ENCODE assay signal across 16 cellular contexts in the genomic region with DNA sequence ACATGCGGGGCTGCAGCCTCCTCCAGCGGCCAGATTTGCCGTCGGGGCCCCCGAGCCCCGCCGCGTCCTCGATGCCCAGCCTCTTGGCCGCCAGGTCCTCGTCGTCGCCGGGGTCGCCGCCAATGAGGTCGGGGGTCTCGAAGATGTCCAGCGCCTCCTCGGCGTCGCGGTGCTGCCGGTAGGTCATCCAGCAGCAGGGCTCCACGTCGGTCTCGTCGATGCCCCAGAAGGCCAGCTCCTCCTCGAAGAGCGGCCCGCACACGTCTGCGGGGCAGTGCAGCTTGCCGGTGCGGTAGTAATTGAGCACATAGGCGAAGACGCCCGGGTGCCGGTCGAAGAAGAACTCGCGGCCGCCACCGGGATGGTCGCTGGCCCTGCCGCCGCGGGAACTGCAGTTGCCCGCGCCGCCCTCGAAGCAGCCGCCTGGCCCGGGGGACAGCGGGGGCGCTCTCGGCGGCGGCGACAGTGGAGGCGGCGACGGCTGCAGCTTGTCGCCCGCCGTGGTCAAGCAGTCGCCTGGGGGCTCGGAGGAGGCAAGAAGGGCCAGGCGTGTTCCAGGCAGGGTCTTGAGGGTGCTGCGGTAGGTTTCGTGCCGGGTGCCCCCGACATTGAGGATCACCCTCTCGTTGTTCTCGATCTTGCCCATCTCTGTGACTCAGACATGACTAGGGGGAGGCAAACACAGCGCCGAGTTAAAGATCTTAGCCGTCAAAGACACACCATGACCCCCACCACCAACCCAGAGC. TPM values are rescaled to one million over a fixed set of nuclear protein-coding genes. Genes with fewer than 3 reads are reported as not detected.
DNase-seq lines count a peak whose midpoint lies in the region; ATAC-seq and TF ChIP-seq lines count a peak whose summit lies in the region.
"Had no signal": no experiment of that assay in that cellular context is flagged by ENCODE, and none has a peak within 500 bp of the region (broad histone marks: within the 10 kb centered on the region; RNA-seq: fewer than 3 reads in every experiment).

No MANE protein-coding gene starts in this region.

- peaks cover 2% of the 10 kb centered on the region for H3K36me3 Mint-ChIP-seq in activated CD8-positive, alpha-beta T cell treated with anti-CD3 and anti-CD28 coated beads for 36 hours (ENCODE audit: low read depth)
- H3K36me3 Mint-ChIP-seq: CD4-positive, CD25-positive, alpha-beta regulatory T cell had no signal

- intact Hi-C loops in activated CD8-positive, alpha-beta T cell treated with anti-CD3 and anti-CD28 coated beads for 36 hours (cut with micrococcal nuclease) = no loop called here
- intact Hi-C loops in posterior vena cava (cut with DNase I) = no loop called here

- in situ Hi-C loops in GM13976 (cut with MboI; ENCODE audit: low sequenced_read_pairs, unreplicated experiment) = no loop called here

- peak overlapping the region; percentile 28 for H3K4me3 ChIP-seq in iPS-11a (ENCODE audit: low read depth, low read length)

- no peak for ATAC-seq in activated CD8-positive, alpha-beta T cell treated with anti-CD3 and anti-CD28 coated beads for 36 hours
- no peak for ATAC-seq in GM19035 (IDR thresholded peaks at IDR 0.05; ENCODE audit: unreplicated experiment)
- ATAC-seq: T-helper 17 cell had no signal

- no peak for TF ChIP-seq CTCF in GM13976 (IDR thresholded peaks at IDR 0.05; ENCODE audit: borderline replicate concordance, control extremely low read depth, extremely low read depth, insufficient read depth, missing control alignments)
- TF ChIP-seq CTCF in activated CD8-positive, alpha-beta T cell treated with anti-CD3 and anti-CD28 coated beads for 36 hours (IDR thresholded peaks at IDR 0.05) = no peak

- H3K9me3 Mint-ChIP-seq in activated CD8-positive, alpha-beta T cell treated with anti-CD3 and anti-CD28 coated beads for 36 hours = no peaks in the 10 kb centered on the region

- DNase-seq in GM13976 (ENCODE audit: low spot score) = peak; percentile 15
- DNase-seq in activated CD8-positive, alpha-beta T cell treated with anti-CD3 and anti-CD28 coated beads for 36 hours = peak; percentile 2
- peak; percentile 78 for DNase-seq in posterior vena cava (ENCODE audit: low spot score)
- no peak for DNase-seq in NCI-H510A (lab: John Stamatoyannopoulos, UW)
- DNase-seq in dedifferentiated amniotic fluid mesenchymal stem cell (ENCODE audit: extremely low spot score) = no peak
- DNase-seq: activated CD4-positive, CD25-positive, alpha-beta regulatory T cell treated with anti-CD3 and anti-CD28 coated beads, Interleukin-2, amount 50 U/mL, for 72 hours; amniotic stem cell; CD4-positive, CD25-positive, alpha-beta regulatory T cell; midbrain; NCI-H2029 treated with DMSO at 0.1 percent for 48 hours; NCI-H748 treated with DMSO at 0.1 percent for 48 hours; stimulated activated CD4-positive, alpha-beta T cell treated with anti-CD3 and anti-CD28 coated beads, Interleukin-2, amount 100 ng/mL, for 48 hours; T-helper 17 cell had no signal

- no peak overlapping the region for H3K27ac Mint-ChIP-seq in activated CD8-positive, alpha-beta T cell treated with anti-CD3 and anti-CD28 coated beads for 36 hours
- H3K27ac Mint-ChIP-seq: CD4-positive, CD25-positive, alpha-beta regulatory T cell; T-helper 17 cell had no signal

- POLR2A ChIA-PET in activated CD8-positive, alpha-beta T cell treated with anti-CD3 and anti-CD28 coated beads for 36 hours (lab: Charles Lee) = no interaction called here

- CTCF ChIA-PET in activated CD8-positive, alpha-beta T cell treated with anti-CD3 and anti-CD28 coated beads for 36 hours (lab: Charles Lee) = no interaction called here

- no peak overlapping the region for H3K4me3 Mint-ChIP-seq in activated CD8-positive, alpha-beta T cell treated with anti-CD3 and anti-CD28 coated beads for 36 hours
- H3K4me3 Mint-ChIP-seq: T-helper 17 cell had no signal

- H3K27me3 Mint-ChIP-seq in activated CD8-positive, alpha-beta T cell treated with anti-CD3 and anti-CD28 coated beads for 36 hours = peaks cover 44% of the 10 kb centered on the region

- peaks cover 8% of the 10 kb centered on the region for H3K4me1 Mint-ChIP-seq in activated CD8-positive, alpha-beta T cell treated with anti-CD3 and anti-CD28 coated beads for 36 hours (ENCODE audit: low read depth)

RNA-seq across cellular contexts. Expression of a gene that starts 2.1 kb away (rescaled TPM):
- not detected for total RNA-seq in activated CD8-positive, alpha-beta T cell treated with anti-CD3 and anti-CD28 coated beads for 36 hours
- total RNA-seq in posterior vena cava = not detected
- total RNA-seq: CD4-positive, CD25-positive, alpha-beta regulatory T cell; pulmonary artery endothelial cell; T-helper 17 cell had no signal

Comparison
In these comparisons a context has a peak if more than half of its experiments do, and no peak if none do; other contexts are left out.
1. DNase-seq: peak in GM13976 (single experiment), activated CD8-positive, alpha-beta T cell treated with anti-CD3 and anti-CD28 coated beads for 36 hours (single experiment) and posterior vena cava (single experiment); none in NCI-H510A (single experiment) and dedifferentiated amniotic fluid mesenchymal stem cell (single experiment).